Comparison of ENCODE assay signal across 33 cellular contexts in genomic region chr18:32759768-32760167, GRCh38. TPM values are rescaled to one million over a fixed set of nuclear protein-coding genes. Genes with fewer than 3 reads are reported as not detected.
DNase-seq lines count a peak whose midpoint lies in the region; ATAC-seq, FAIRE-seq and TF ChIP-seq lines count a peak whose summit lies in the region.
"Had no signal": no experiment of that assay in that cellular context is flagged by ENCODE, and none has a peak within 500 bp of the region (broad histone marks: within the 10 kb centered on the region; RNA-seq: fewer than 3 reads in every experiment).

No MANE protein-coding gene starts in this region.

- POLR2A ChIA-PET in GM12878 (lab: Charles Lee), result no interaction called here
- POLR2A ChIA-PET in naive thymus-derived CD4-positive, alpha-beta T cell (lab: Charles Lee), result no interaction called here

- DNase-seq in COR-L47 (lab: John Stamatoyannopoulos, UW) (peak; percentile 34), GM12878 (ENCODE audit: low read depth, low spot score) (no peak), left lung (no peak)
- DNase-seq in naive thymus-derived CD4-positive, alpha-beta T cell, result no peak
- DNase-seq: activated CD4-positive, alpha-beta T cell treated with anti-CD3 and anti-CD28 coated beads, Interleukin-2, amount 50 U/mL, for 48 hours; activated CD4-positive, CD25-positive, alpha-beta regulatory T cell; activated CD8-positive, alpha-beta memory T cell treated with anti-CD3 and anti-CD28 coated beads, Interleukin-2, amount 50 U/mL, for 48 hours; aorta; caudate nucleus; CD4-positive, alpha-beta T cell; DMS 273 treated with DMSO at 0.1 percent for 48 hours; GDM1; hypothalamus; left ventricle myocardium superior; natural killer cell; NCI-H1436 treated with DMSO at 0.1 percent for 48 hours; NCI-H2171; pancreas; PC-3; Right ventricle myocardium superior; stimulated activated CD4-positive, alpha-beta T cell treated with anti-CD3 and anti-CD28 coated beads, Interleukin-4, amount 100 ng/mL, for 4 hours; T-helper 9 cell had no signal

- peak overlapping the region; percentile 13; the same call in 1 of the 2 replicates for H3K4me2 ChIP-seq in GM12878 (ENCODE audit: control insufficient read depth, insufficient read depth)

- BruUV-seq in GM12878 (replicated peaks; lab: Mats Ljungman, UMichigan), result no TSS peak

- H2AFZ ChIP-seq in GM12878 (ENCODE audit: control insufficient read depth, low read depth, low read length), result no peak overlapping the region

- H3K4me1 Mint-ChIP-seq in IgD-negative memory B cell, result peaks cover 24 to 68% (median 55%) of the 10 kb centered on the region in 3 donors
- H3K4me1 Mint-ChIP-seq in naive thymus-derived CD4-positive, alpha-beta T cell, result peaks cover 0 to 5% (median 0%) of the 10 kb centered on the region in 7 donors
- H3K4me1 Mint-ChIP-seq: natural killer cell had no signal

- ATAC-seq in GM18870 (IDR thresholded peaks at IDR 0.05; ENCODE audit: unreplicated experiment) (peak; percentile 39), GM12878 (no peak), HG02884 (IDR thresholded peaks at IDR 0.05; ENCODE audit: unreplicated experiment) (no peak), left lung (no peak)
- ATAC-seq in naive thymus-derived CD4-positive, alpha-beta T cell, result no peak
- ATAC-seq: gastroesophageal sphincter, K562, left ventricle myocardium superior, natural killer cell, pancreas, PC-3 had no signal

- H3K9me3 ChIP-seq in GM12878 (replicated peaks; ENCODE audit: control insufficient read depth, insufficient read depth, low read length) (no peaks in the 10 kb centered on the region), left lung (no peaks in the 10 kb centered on the region)
- no peaks in the 10 kb centered on the region for H3K9me3 ChIP-seq in naive thymus-derived CD4-positive, alpha-beta T cell (ENCODE audit: control insufficient read depth in 2 of 3, low read length in 3 of 3)
- H3K9me3 ChIP-seq: gastroesophageal sphincter, pancreas, vagina had no signal

- RAD21 ChIA-PET in GM12878 (lab: Charles Lee; ENCODE audit: unreplicated experiment), result no interaction called here

- H3K27me3 ChIP-seq in GM12878 (replicated peaks in 1 of 2; ENCODE audit: control insufficient read depth in 2 of 2, insufficient read depth in 2 of 2, low read length in 1 of 2) (no peaks in the 10 kb centered on the region), left lung (peaks cover 0 to 2% of the 10 kb centered on the region in 2 donors)
- no peaks in the 10 kb centered on the region for H3K27me3 ChIP-seq in naive thymus-derived CD4-positive, alpha-beta T cell (ENCODE audit: control insufficient read depth in 2 of 2, insufficient read depth in 2 of 2, low read length in 2 of 2)
- H3K27me3 ChIP-seq: pancreas, vagina had no signal

- H3K9ac ChIP-seq in GM12878 (ENCODE audit: control insufficient read depth, insufficient read depth, low read length), result no peak overlapping the region

- H3K27ac ChIP-seq in GM12878 (ENCODE audit: control insufficient read depth, insufficient read depth) (no peak overlapping the region), left lung (no peak overlapping the region)
- H3K27ac ChIP-seq in naive thymus-derived CD4-positive, alpha-beta T cell (ENCODE audit: low read depth, low read length), result no peak overlapping the region
- H3K27ac ChIP-seq: gastroesophageal sphincter, pancreas, vagina had no signal

- CTCF ChIA-PET in GM12878 (lab: Yijun Ruan, JAX), result no interaction called here
- CTCF ChIA-PET in naive thymus-derived CD4-positive, alpha-beta T cell (lab: Charles Lee), result interaction anchor here (0.5 kb wide), 1 partner anchor 42 kb away, joined by 3 read pairs; no protein-coding TSS in a partner anchor

- H3K4me1 ChIP-seq in GM12878 (ENCODE audit: control insufficient read depth, insufficient read depth, low read length) (peaks cover 10% of the 10 kb centered on the region), left lung (no peaks in the 10 kb centered on the region)
- H3K4me1 ChIP-seq in naive thymus-derived CD4-positive, alpha-beta T cell (ENCODE audit: control insufficient read depth in 2 of 2, insufficient read depth in 2 of 2, low read length in 2 of 2), result no peaks in the 10 kb centered on the region
- H3K4me1 ChIP-seq: gastroesophageal sphincter, pancreas, vagina had no signal

- H3K4me3 Mint-ChIP-seq in IgD-negative memory B cell, result peak overlapping the region in 3 of 4 donors; percentile 6 to 76 (median 71)
- H3K4me3 Mint-ChIP-seq in naive thymus-derived CD4-positive, alpha-beta T cell, result no peak overlapping the region
- H3K4me3 Mint-ChIP-seq: activated naive CD8-positive, alpha-beta T cell; CD4-positive, alpha-beta T cell; mesothelial cell of epicardium; natural killer cell; stimulated activated naive CD8-positive, alpha-beta T cell treated with anti-CD3 and anti-CD28 coated beads, Interleukin-15, Interleukin-2, amounts not matched to agents 100 ng/mL and 50 ng/mL, for 24 hours had no signal

- 65% methylated on average over 1 of the region's 1 CpG for WGBS in GM12878 (ENCODE audit: insufficient coverage, insufficient replicate concordance, low lambda C conversion rate, missing lambda C conversion rate)

- intact Hi-C loops in GM12878 (cut with micrococcal nuclease; ENCODE audit: unreplicated experiment) (no loop called here), left lung (cut with DNase I) (no loop called here)
- intact Hi-C loops in naive thymus-derived CD4-positive, alpha-beta T cell (cut with micrococcal nuclease), result no loop called here

- H3K27ac Mint-ChIP-seq in IgD-negative memory B cell, result peak overlapping the region; percentile 18 to 90 (median 85)
- no peak overlapping the region for H3K27ac Mint-ChIP-seq in naive thymus-derived CD4-positive, alpha-beta T cell
- H3K27ac Mint-ChIP-seq: activated naive CD8-positive, alpha-beta T cell; CD4-positive, alpha-beta T cell; mesothelial cell of epicardium; natural killer cell; stimulated activated naive CD8-positive, alpha-beta T cell treated with anti-CD3 and anti-CD28 coated beads, Interleukin-15, Interleukin-2, amounts not matched to agents 100 ng/mL and 50 ng/mL, for 24 hours had no signal

- no peak overlapping the region for H3K4me3 ChIP-seq in GM12878
- H3K4me3 ChIP-seq in naive thymus-derived CD4-positive, alpha-beta T cell (ENCODE audit: low read length), result no peak overlapping the region
- no peak overlapping the region for H3K4me3 ChIP-seq in left lung
- H3K4me3 ChIP-seq: gastroesophageal sphincter, K562, pancreas, vagina had no signal

- no peaks in the 10 kb centered on the region for H3K27me3 Mint-ChIP-seq in IgD-negative memory B cell
- H3K27me3 Mint-ChIP-seq in naive thymus-derived CD4-positive, alpha-beta T cell, result peaks cover 0 to 16% (median 3%) of the 10 kb centered on the region in 5 donors

- no peak for FAIRE-seq in GM12878 (lab: Jason Lieb, UNC)
- FAIRE-seq: endometrium, islet of Langerhans, K562, pancreas had no signal

- in situ Hi-C loops in GM12878 (cut with MboI), result no loop called here

- H3K36me3 Mint-ChIP-seq in IgD-negative memory B cell, result no peaks in the 10 kb centered on the region
- no peaks in the 10 kb centered on the region for H3K36me3 Mint-ChIP-seq in naive thymus-derived CD4-positive, alpha-beta T cell
- H3K36me3 Mint-ChIP-seq: activated naive CD8-positive, alpha-beta T cell; mesothelial cell of epicardium; natural killer cell had no signal

- no peaks in the 10 kb centered on the region for H3K36me3 ChIP-seq in GM12878 (ENCODE audit: control insufficient read depth in 2 of 2, insufficient read depth in 2 of 2, low read length in 1 of 2)
- no peaks in the 10 kb centered on the region for H3K36me3 ChIP-seq in naive thymus-derived CD4-positive, alpha-beta T cell (ENCODE audit: control insufficient read depth in 2 of 3, insufficient read depth in 3 of 3, low read length in 3 of 3)
- no peaks in the 10 kb centered on the region for H3K36me3 ChIP-seq in left lung
- H3K36me3 ChIP-seq: gastroesophageal sphincter, pancreas, vagina had no signal

- SMC1A ChIA-PET in GM12878 (lab: Charles Lee; ENCODE audit: uncharacterized antibody, unreplicated experiment), result no interaction called here

- no peak for TF ChIP-seq RAD21 in GM12878 (IDR thresholded peaks at IDR 0.05; ENCODE audit: insufficient read depth, low read depth, low read length)

- TF ChIP-seq CTCF in GM12878 (IDR thresholded peaks at IDR 0.05 in 2 of 3, conservative IDR thresholded peaks at IDR 0.05 in 1 of 3; ENCODE audit: control insufficient read depth in 2 of 3, extremely low read depth in 1 of 3, insufficient read depth in 1 of 3, low read depth in 3 of 3, low read length in 3 of 3) (no peak), left lung (IDR thresholded peaks at IDR 0.05) (no peak)

- peaks cover 0 to 2% (median 0%) of the 10 kb centered on the region in 3 donors for H3K9me3 Mint-ChIP-seq in IgD-negative memory B cell
- H3K9me3 Mint-ChIP-seq in naive thymus-derived CD4-positive, alpha-beta T cell, result peaks cover 0 to 2% (median 0%) of the 10 kb centered on the region in 11 donors
- H3K9me3 Mint-ChIP-seq: CD4-positive, alpha-beta T cell; mesothelial cell of epicardium; natural killer cell; stimulated activated naive CD8-positive, alpha-beta T cell treated with anti-CD3 and anti-CD28 coated beads, Interleukin-15, Interleukin-2, amounts not matched to agents 100 ng/mL and 50 ng/mL, for 24 hours had no signal

- no peaks in the 10 kb centered on the region for H3K79me2 ChIP-seq in GM12878 (ENCODE audit: control insufficient read depth, insufficient read depth, low read length)

- no peak for TF ChIP-seq EP300 in GM12878 (IDR thresholded peaks at IDR 0.05; ENCODE audit: borderline replicate concordance in 1 of 2, control insufficient read depth in 1 of 2, low read depth in 2 of 2, low read length in 2 of 2)

- TF ChIP-seq POLR2A in GM12878 (IDR thresholded peaks at IDR 0.05; ENCODE audit: low read depth, low read length), result no peak

- H4K20me1 ChIP-seq in GM12878 (ENCODE audit: control insufficient read depth, insufficient read depth), result no peaks in the 10 kb centered on the region

RNA-seq across cellular contexts. Expression of gene KLHL14, which starts 13.1 kb away (rescaled TPM):
- polyA plus RNA-seq in IgD-negative memory B cell (22.5 TPM), GM12878 (2011; rRNA removed) (not detected in 2 replicates), GM12878 (2014; fragmentation: Illumina TruSeq; extraction: Trizol) (not detected in 2 replicates), GM12878 (2014; fragmentation: Nextera tagmentation; extraction: Ambion mirVana) (not detected), GM12878 (2014; rRNA removed) (not detected in 2 replicates), GM12878 (2016; fragmentation: Nextera tagmentation; extraction: Ambion mirVana) (under 1 TPM in 1 of 2 experiments, not detected in 1; 0.03 TPM)
- total RNA-seq in GM12878 (2013; cell fraction: nucleolus; rRNA removed), result 0.15 TPM in 1 of 2 replicates, not detected in the other
- total RNA-seq in GM12878 (2014; rRNA removed) (not detected in 2 replicates), GM12878 (2014; rRNA removed; fragmentation: Illumina TruSeq; extraction: Trizol) (not detected in 2 replicates), GM12878 (2021) (0.05 TPM in 1 of 2 replicates, not detected in the other), left lung (under 1 TPM; 0.20 to 0.45 TPM)
- not detected for polyA plus RNA-seq in GM12878 (2011; ENCODE audit: low read depth)
- polyA plus RNA-seq in GM12878 (2011; cell fraction: cytosol; rRNA removed), result not detected in 2 replicates
- not detected in 2 replicates for polyA plus RNA-seq in GM12878 (2011; cell fraction: nucleus; rRNA removed)
- not detected in 2 replicates for polyA plus RNA-seq in GM12878 (2012)
- not detected in 2 replicates for polyA minus RNA-seq in GM12878 (2011; rRNA and poly(A)+ RNA removed)
- not detected in 2 replicates for polyA minus RNA-seq in GM12878 (2011; cell fraction: cytosol; rRNA and poly(A)+ RNA removed)
- not detected in 2 replicates for polyA minus RNA-seq in GM12878 (2011; cell fraction: nucleus; rRNA and poly(A)+ RNA removed)
- total RNA-seq in naive thymus-derived CD4-positive, alpha-beta T cell, result under 1 TPM in 2 of 5 experiments, not detected in 3; 0.29 to 0.59 TPM
- under 1 TPM in 1 of 2 donors, not detected in 1; 0.08 TPM for polyA plus RNA-seq in naive thymus-derived CD4-positive, alpha-beta T cell
- total RNA-seq: CD4-positive, alpha-beta T cell; K562; PC-3; Right ventricle myocardium superior had no signal
- polyA plus RNA-seq: aorta, K562 had no signal

Comparison
In these comparisons a context has a peak if more than half of its experiments do, and no peak if none do; other contexts are left out.
1. H3K27ac Mint-ChIP-seq: peak in IgD-negative memory B cell (3 of 3); none in naive thymus-derived CD4-positive, alpha-beta T cell (0 of 9).
2. H3K4me3 Mint-ChIP-seq: peak in IgD-negative memory B cell (3 of 4); none in naive thymus-derived CD4-positive, alpha-beta T cell (0 of 10).